ENCODE assay signal across 8 cellular contexts in the genomic region with DNA sequence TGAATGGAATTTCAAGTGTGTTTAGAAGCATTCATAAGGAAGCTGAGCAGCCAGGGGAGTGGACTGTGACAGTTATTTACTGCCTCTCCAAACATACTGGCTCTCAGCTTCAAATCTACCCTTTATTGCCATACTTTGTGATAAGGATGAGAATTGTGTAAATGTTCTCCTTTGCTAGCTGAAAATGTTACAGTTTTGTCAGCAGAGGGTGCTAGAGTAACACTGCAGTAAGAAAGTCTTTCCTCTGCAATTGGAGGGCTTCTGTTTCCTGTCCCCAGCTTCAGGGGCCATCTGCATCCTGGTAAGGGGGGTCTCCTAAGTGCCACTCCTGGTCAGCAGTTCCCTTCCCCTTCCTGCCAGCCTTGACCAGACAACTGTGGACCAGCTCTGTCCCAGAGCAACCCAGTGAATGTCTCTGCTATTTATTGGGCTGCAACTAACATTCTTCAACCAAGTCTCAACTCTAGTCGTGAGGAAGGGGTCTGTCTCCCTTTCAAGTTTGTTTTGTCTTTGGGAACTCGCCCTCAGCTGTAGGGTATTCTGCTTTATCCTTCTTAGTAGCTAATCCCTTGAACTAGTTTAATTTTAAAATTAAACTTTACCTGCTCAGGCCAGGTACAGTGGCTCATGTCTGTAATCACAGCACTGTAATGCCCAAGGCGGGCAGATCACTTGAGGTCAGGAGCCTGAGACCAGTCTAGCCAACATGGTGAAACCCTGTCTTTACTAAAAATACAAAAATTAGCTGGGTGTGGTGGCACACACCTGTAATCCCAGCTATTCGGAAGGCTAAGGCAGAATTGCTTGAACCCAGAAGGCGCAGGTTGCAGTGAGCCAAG. TPM values are rescaled to one million over a fixed set of nuclear protein-coding genes. Genes with fewer than 3 reads are reported as not detected.
DNase-seq lines count a peak whose midpoint lies in the region; ATAC-seq and TF ChIP-seq lines count a peak whose summit lies in the region.

No MANE protein-coding gene starts in this region.

- peak; percentile 21 for DNase-seq in NOMO-1 treated with DMSO at 0.1 percent for 48 hours (lab: John Stamatoyannopoulos, UW; ENCODE audit: unreplicated experiment)
- DNase-seq in NOMO-1 treated with dmso at 0.1 percent for 144 hours (lab: John Stamatoyannopoulos, UW; ENCODE audit: unreplicated experiment): no peak
- DNase-seq in HEK293T (ENCODE audit: extremely low spot score): peak; percentile 60
- DNase-seq in NCI-H526 treated with DMSO at 0.1 percent for 48 hours (lab: John Stamatoyannopoulos, UW): peak; percentile 0
- DNase-seq in amniotic epithelial cell (ENCODE audit: low read depth): peak; percentile 81
- DNase-seq in right cardiac atrium: no peak
- DNase-seq in retina: peak; percentile 54
- no peak for DNase-seq in mucosa of gallbladder (ENCODE audit: low spot score)

- CTCF ChIA-PET in HEK293T (lab: Yijun Ruan, JAX): interaction anchor here (0.7 to 2.7 kb wide), 17 partner anchors 9 to 473 kb away, joined by 3 to 32 read pairs (median 3); partner anchors contain the start of gene ACSL6

- H3K9me3 ChIP-seq in right cardiac atrium (ENCODE audit: control insufficient read depth, low read length): no peaks in the 10 kb centered on the region

- 71% methylated on average over 5 of the region's 5 CpGs for WGBS in right cardiac atrium

- no peak overlapping the region for H3K27ac ChIP-seq in right cardiac atrium (ENCODE audit: low read length)

- ATAC-seq in right cardiac atrium: peak; percentile 67 to 76

- no peaks in the 10 kb centered on the region for H3K27me3 ChIP-seq in right cardiac atrium (ENCODE audit: control insufficient read depth, insufficient read depth)

- intact Hi-C loops in right cardiac atrium (cut with DNase I): loop anchor here (5.0 to 10.0 kb wide), 2 partner anchors 205 to 418 kb away; partner anchors contain the start of gene FNIP1 (in 1 of the 4)

- H3K4me3 ChIP-seq in right cardiac atrium (ENCODE audit: low read length): no peak overlapping the region

- POLR2A ChIA-PET in HEK293T (lab: Yijun Ruan, JAX): interaction anchor here (1.6 kb wide), 1 partner anchor 46 kb away, joined by 3 read pairs; no protein-coding TSS in a partner anchor

- no peaks in the 10 kb centered on the region for H3K4me1 ChIP-seq in right cardiac atrium (ENCODE audit: control insufficient read depth, insufficient read depth, low read length)

TF ChIP-seq in HEK293T, 16 proteins besides CTCF, POLR2A, EP300 and RAD21:
- no peak for TF ChIP-seq SUZ12 (IDR thresholded peaks at IDR 0.05)
- TF ChIP-seq PKNOX1 (IDR thresholded peaks at IDR 0.05): no peak
- TF ChIP-seq FOXM1 (IDR thresholded peaks at IDR 0.05; ENCODE audit: borderline replicate concordance): no peak
- TF ChIP-seq ZNF384 (IDR thresholded peaks at IDR 0.05): no peak
- no peak for TF ChIP-seq CTBP1 (IDR thresholded peaks at IDR 0.05; ENCODE audit: borderline replicate concordance)
- no peak for TF ChIP-seq FOXK2 (IDR thresholded peaks at IDR 0.05)
- no peak for TF ChIP-seq ARNT (IDR thresholded peaks at IDR 0.05)
- no peak for TF ChIP-seq TARDBP (IDR thresholded peaks at IDR 0.05)
- TF ChIP-seq NFRKB (IDR thresholded peaks at IDR 0.05): no peak
- no peak for TF ChIP-seq LEF1 (IDR thresholded peaks at IDR 0.05; ENCODE audit: borderline replicate concordance)
- TF ChIP-seq HDGF (IDR thresholded peaks at IDR 0.05; ENCODE audit: borderline replicate concordance): no peak
- no peak for TF ChIP-seq BHLHE40 (IDR thresholded peaks at IDR 0.05; ENCODE audit: borderline replicate concordance)
- TF ChIP-seq FOXA1 (IDR thresholded peaks at IDR 0.05): no peak
- no peak for TF ChIP-seq SP1 (IDR thresholded peaks at IDR 0.05)
- no peak for TF ChIP-seq L3MBTL2 (conservative IDR thresholded peaks at IDR 0.05)
- no peak for TF ChIP-seq ELF4 (IDR thresholded peaks at IDR 0.05)

RNA-seq across cellular contexts. Expression of gene RAPGEF6, which starts 45.3 kb away (rescaled TPM):
- total RNA-seq in right cardiac atrium: 10 to 100 TPM; 12.2 to 16.3 (median 13.4) TPM
- 2.7 TPM for polyA plus RNA-seq in right cardiac atrium
- 19.4 TPM for total RNA-seq in mucosa of gallbladder

Comparison
In these comparisons a context has a peak if more than half of its experiments do, and no peak if none do; other contexts are left out.
1. DNase-seq: peak in NOMO-1 treated with DMSO at 0.1 percent for 48 hours (single experiment), HEK293T (single experiment), NCI-H526 treated with DMSO at 0.1 percent for 48 hours (single experiment), amniotic epithelial cell (single experiment) and retina (single experiment); none in NOMO-1 treated with dmso at 0.1 percent for 144 hours (single experiment), right cardiac atrium (0 of 3) and mucosa of gallbladder (single experiment).